ENCODE assay signal across 19 cellular contexts in genomic region chrX:13702390-13702789, GRCh38. TPM values are rescaled to one million over a fixed set of nuclear protein-coding genes. Genes with fewer than 3 reads are reported as not detected.
DNase-seq lines count a peak whose midpoint lies in the region; ATAC-seq lines count a peak whose summit lies in the region.
"Had no signal": no experiment of that assay in that cellular context is flagged by ENCODE, and none has a peak within 500 bp of the region (broad histone marks: within the 10 kb centered on the region; RNA-seq: fewer than 3 reads in every experiment).

No MANE protein-coding gene starts in this region.

- H3K9me3 Mint-ChIP-seq in activated naive CD4-positive, alpha-beta T cell treated with anti-CD3 and anti-CD28 coated beads, Interleukin-2, amount 50 U/mL, for 72 hours = peaks cover 0 to 4% of the 10 kb centered on the region in 2 donors
- H3K9me3 Mint-ChIP-seq in activated naive CD4-positive, alpha-beta T cell treated with anti-CD3 and anti-CD28 coated beads, Interleukin-2, amount 10 ng/mL, durations not matched to agents 7 days and 5 days = no peaks in the 10 kb centered on the region
- H3K9me3 Mint-ChIP-seq in IgD-negative memory B cell = no peaks in the 10 kb centered on the region
- H3K9me3 Mint-ChIP-seq in dendritic cell treated with granulocyte-macrophage colony-stimulating factor and Interleukin-4, amounts not matched to agents 40 ng/mL and 50 ng/mL, for 4 days = no peaks in the 10 kb centered on the region
- no peaks in the 10 kb centered on the region for H3K9me3 Mint-ChIP-seq in stimulated activated memory B cell treated with anti-CD40 and anti-IgM and Interleukin-4, amounts not matched to agents 10 μg/mL and 1 μg/mL and 100 μg/mL, for 72 hours

- intact Hi-C loops in dendritic cell treated with granulocyte-macrophage colony-stimulating factor and Interleukin-4, amounts not matched to agents 40 ng/mL and 50 ng/mL, for 4 days (cut with micrococcal nuclease) = no loop called here

- no peak overlapping the region for H3K4me3 Mint-ChIP-seq in activated naive CD4-positive, alpha-beta T cell treated with anti-CD3 and anti-CD28 coated beads, Interleukin-2, amount 10 ng/mL, durations not matched to agents 7 days and 5 days
- peak overlapping the region in 1 of 4 donors; percentile 56 for H3K4me3 Mint-ChIP-seq in IgD-negative memory B cell
- H3K4me3 Mint-ChIP-seq in dendritic cell treated with granulocyte-macrophage colony-stimulating factor and Interleukin-4, amounts not matched to agents 40 ng/mL and 50 ng/mL, for 4 days = no peak overlapping the region
- H3K4me3 Mint-ChIP-seq in stimulated activated memory B cell treated with anti-CD40 and anti-IgM and Interleukin-4, amounts not matched to agents 10 μg/mL and 1 μg/mL and 100 μg/mL, for 72 hours = no peak overlapping the region

- no peak for DNase-seq in activated naive CD4-positive, alpha-beta T cell treated with anti-CD3 and anti-CD28 coated beads, Interleukin-2, amount 50 U/mL, for 72 hours (ENCODE audit: low spot score in 2 of 2)
- no peak for DNase-seq in activated naive CD4-positive, alpha-beta T cell treated with anti-CD3 and anti-CD28 coated beads, Interleukin-2, amount 10 ng/mL, durations not matched to agents 7 days and 5 days
- no peak for DNase-seq in cerebellar nuclear complex (lab: John Stamatoyannopoulos, UW)
- DNase-seq in C1 segment of cervical spinal cord (lab: John Stamatoyannopoulos, UW) = no peak
- DNase-seq: ACHN; activated CD4-positive, alpha-beta T cell treated with anti-CD3 and anti-CD28 coated beads, Interleukin-2, amount 50 U/mL, for 48 hours; glutamatergic neuron; NCI-H1048; NCI-H1930; NCI-H2227 treated with DMSO at 0.1 percent for 48 hours; NCI-H774; SK-N-SH; spleen; stimulated activated CD4-positive, alpha-beta T cell treated with anti-CD3 and anti-CD28 coated beads, Interleukin-4, amount 100 ng/mL, for 1 hour; upper lobe of left lung had no signal

- no peaks in the 10 kb centered on the region for H3K27me3 Mint-ChIP-seq in activated naive CD4-positive, alpha-beta T cell treated with anti-CD3 and anti-CD28 coated beads, Interleukin-2, amount 10 ng/mL, durations not matched to agents 7 days and 5 days
- H3K27me3 Mint-ChIP-seq in IgD-negative memory B cell = peaks cover 5% of the 10 kb centered on the region
- H3K27me3 Mint-ChIP-seq in dendritic cell treated with granulocyte-macrophage colony-stimulating factor and Interleukin-4, amounts not matched to agents 40 ng/mL and 50 ng/mL, for 4 days = no peaks in the 10 kb centered on the region
- H3K27me3 Mint-ChIP-seq in stimulated activated memory B cell treated with anti-CD40 and anti-IgM and Interleukin-4, amounts not matched to agents 10 μg/mL and 1 μg/mL and 100 μg/mL, for 72 hours = no peaks in the 10 kb centered on the region

- CTCF ChIA-PET in activated naive CD4-positive, alpha-beta T cell treated with anti-CD3 and anti-CD28 coated beads, Interleukin-2, amount 10 ng/mL, durations not matched to agents 7 days and 5 days (lab: Charles Lee) = no interaction called here

- peak overlapping the region; percentile 66 to 92 for H3K27ac Mint-ChIP-seq in activated naive CD4-positive, alpha-beta T cell treated with anti-CD3 and anti-CD28 coated beads, Interleukin-2, amount 50 U/mL, for 72 hours
- no peak overlapping the region for H3K27ac Mint-ChIP-seq in activated naive CD4-positive, alpha-beta T cell treated with anti-CD3 and anti-CD28 coated beads, Interleukin-2, amount 10 ng/mL, durations not matched to agents 7 days and 5 days
- peak overlapping the region in 2 of 3 donors; percentile 38 to 85 for H3K27ac Mint-ChIP-seq in IgD-negative memory B cell
- H3K27ac Mint-ChIP-seq in dendritic cell treated with granulocyte-macrophage colony-stimulating factor and Interleukin-4, amounts not matched to agents 40 ng/mL and 50 ng/mL, for 4 days = peak overlapping the region; percentile 74
- peak overlapping the region; percentile 53 for H3K27ac Mint-ChIP-seq in stimulated activated memory B cell treated with anti-CD40 and anti-IgM and Interleukin-4, amounts not matched to agents 10 μg/mL and 1 μg/mL and 100 μg/mL, for 72 hours

- no peak for ATAC-seq in activated naive CD4-positive, alpha-beta T cell treated with anti-CD3 and anti-CD28 coated beads, Interleukin-2, amount 50 U/mL, for 72 hours
- no peak for ATAC-seq in stimulated activated memory B cell treated with anti-CD40 and anti-IgM and Interleukin-4, amounts not matched to agents 10 μg/mL and 1 μg/mL and 100 μg/mL, for 72 hours
- ATAC-seq in GM18511 (IDR thresholded peaks at IDR 0.05; ENCODE audit: unreplicated experiment) = no peak

- peaks cover 4 to 6% of the 10 kb centered on the region in 2 donors for H3K36me3 Mint-ChIP-seq in activated naive CD4-positive, alpha-beta T cell treated with anti-CD3 and anti-CD28 coated beads, Interleukin-2, amount 50 U/mL, for 72 hours
- H3K36me3 Mint-ChIP-seq in activated naive CD4-positive, alpha-beta T cell treated with anti-CD3 and anti-CD28 coated beads, Interleukin-2, amount 10 ng/mL, durations not matched to agents 7 days and 5 days = peaks cover 9% of the 10 kb centered on the region
- H3K36me3 Mint-ChIP-seq in IgD-negative memory B cell = peaks cover 2% of the 10 kb centered on the region
- peaks cover 27% of the 10 kb centered on the region for H3K36me3 Mint-ChIP-seq in dendritic cell treated with granulocyte-macrophage colony-stimulating factor and Interleukin-4, amounts not matched to agents 40 ng/mL and 50 ng/mL, for 4 days (ENCODE audit: low read depth)
- peaks cover 12% of the 10 kb centered on the region for H3K36me3 Mint-ChIP-seq in stimulated activated memory B cell treated with anti-CD40 and anti-IgM and Interleukin-4, amounts not matched to agents 10 μg/mL and 1 μg/mL and 100 μg/mL, for 72 hours

- peaks cover 10% of the 10 kb centered on the region for H3K4me1 Mint-ChIP-seq in activated naive CD4-positive, alpha-beta T cell treated with anti-CD3 and anti-CD28 coated beads, Interleukin-2, amount 10 ng/mL, durations not matched to agents 7 days and 5 days
- peaks cover 22 to 37% (median 28%) of the 10 kb centered on the region in 3 donors for H3K4me1 Mint-ChIP-seq in IgD-negative memory B cell
- peaks cover 22% of the 10 kb centered on the region for H3K4me1 Mint-ChIP-seq in dendritic cell treated with granulocyte-macrophage colony-stimulating factor and Interleukin-4, amounts not matched to agents 40 ng/mL and 50 ng/mL, for 4 days (ENCODE audit: low read depth)
- H3K4me1 Mint-ChIP-seq in stimulated activated memory B cell treated with anti-CD40 and anti-IgM and Interleukin-4, amounts not matched to agents 10 μg/mL and 1 μg/mL and 100 μg/mL, for 72 hours = peaks cover 35% of the 10 kb centered on the region

RNA-seq across cellular contexts. Expression of gene RAB9A, which starts 13.5 kb away (rescaled TPM):
- 10 to 100 TPM; 20.3 to 32.7 TPM for total RNA-seq in activated naive CD4-positive, alpha-beta T cell treated with anti-CD3 and anti-CD28 coated beads, Interleukin-2, amount 50 U/mL, for 72 hours
- polyA plus RNA-seq in IgD-negative memory B cell = 25.6 TPM

RNA-seq across cellular contexts. Expression of gene TRAPPC2, which starts 32.0 kb away (rescaled TPM):
- total RNA-seq in activated naive CD4-positive, alpha-beta T cell treated with anti-CD3 and anti-CD28 coated beads, Interleukin-2, amount 50 U/mL, for 72 hours = 10 to 100 TPM; 14.5 to 18.1 TPM
- 34.5 TPM for polyA plus RNA-seq in IgD-negative memory B cell

RNA-seq across cellular contexts. Expression of gene OFD1, which starts 32.2 kb away (rescaled TPM):
- total RNA-seq in activated naive CD4-positive, alpha-beta T cell treated with anti-CD3 and anti-CD28 coated beads, Interleukin-2, amount 50 U/mL, for 72 hours = 10 to 100 TPM; 36.9 to 40.7 TPM
- 47.9 TPM for polyA plus RNA-seq in IgD-negative memory B cell

RNA-seq across cellular contexts. Expression of gene TCEANC, which starts 49.4 kb away (rescaled TPM):
- total RNA-seq in activated naive CD4-positive, alpha-beta T cell treated with anti-CD3 and anti-CD28 coated beads, Interleukin-2, amount 50 U/mL, for 72 hours = 1 to 10 TPM; 1.4 to 2.6 TPM
- polyA plus RNA-seq in IgD-negative memory B cell = 13.0 TPM
